In genomic region chr2:170815746-170816498, GRCh38 we compare ENCODE assay signal across 9 cellular contexts. TPM values are rescaled to one million over a fixed set of nuclear protein-coding genes. Genes with fewer than 3 reads are reported as not detected.
A peak's percentile ranks its signal among the peaks of the same experiment; 100 is the strongest.
DNase-seq lines count a peak whose midpoint lies in the region; ATAC-seq and TF ChIP-seq lines count a peak whose summit lies in the region.
"Had no signal": no experiment of that assay in that cellular context is flagged by ENCODE, and none has a peak within 500 bp of the region (broad histone marks: within the 10 kb centered on the region; RNA-seq: fewer than 3 reads in every experiment).

No MANE protein-coding gene starts in this region.

- H3K4me3 Mint-ChIP-seq in Caco-2 (ENCODE audit: unreplicated experiment) = peak overlapping the region; percentile 95

- CTCF ChIA-PET in Caco-2 (lab: Charles Lee) = interaction anchor here (0.6 to 2.5 kb wide), 28 partner anchors 9 to 705 kb away, joined by 3 to 13 read pairs (median 5); partner anchors contain the start of genes ERICH2 and SP5

- no peak overlapping the region for H4K91ac ChIP-seq in mesenchymal stem cell (ENCODE audit: low read length)

- no peak overlapping the region for H3K27ac ChIP-seq in duodenal mucosa (ENCODE audit: low read depth, low read length)
- no peak overlapping the region for H3K27ac ChIP-seq in mesenchymal stem cell (ENCODE audit: low read length, poor library complexity, severe bottlenecking)

- no peak overlapping the region for H2BK5ac ChIP-seq in mesenchymal stem cell (ENCODE audit: low read depth, low read length, poor library complexity, severe bottlenecking)

- H3K36me3 ChIP-seq in Caco-2 (ENCODE audit: control insufficient read depth, insufficient read depth, low read length) = no peaks in the 10 kb centered on the region
- H3K36me3 ChIP-seq in duodenal mucosa (ENCODE audit: control insufficient read depth in 1 of 2, insufficient read depth in 2 of 2, low read length in 2 of 2) = no peaks in the 10 kb centered on the region
- no peaks in the 10 kb centered on the region for H3K36me3 ChIP-seq in mesenchymal stem cell (ENCODE audit: control insufficient read depth in 1 of 2, insufficient read depth in 2 of 2, low read depth in 1 of 2, low read length in 2 of 2)

- H3K23ac ChIP-seq in mesenchymal stem cell (ENCODE audit: low read length in 2 of 2) = peak overlapping the region in 1 of 2 experiments; percentile 43

- no peak overlapping the region for H2AK5ac ChIP-seq in mesenchymal stem cell (ENCODE audit: low read length, severe bottlenecking)

- H3K27ac Mint-ChIP-seq in Caco-2 (ENCODE audit: unreplicated experiment) = no peak overlapping the region

- no peak overlapping the region for H3K14ac ChIP-seq in mesenchymal stem cell (ENCODE audit: low read length in 2 of 2)

- no peak overlapping the region for H3K18ac ChIP-seq in mesenchymal stem cell (ENCODE audit: low read depth in 1 of 2, low read length in 2 of 2)

- H2AFZ ChIP-seq in mesenchymal stem cell (ENCODE audit: low read depth, low read length) = no peak overlapping the region

- no peak overlapping the region for H4K8ac ChIP-seq in mesenchymal stem cell (ENCODE audit: low read length)

- WGBS in mesenchymal stem cell = under 1% methylated on average over 43 of the region's 52 CpGs

- intact Hi-C loops in Caco-2 (cut with micrococcal nuclease; ENCODE audit: unreplicated experiment) = loop anchor here (1.0 to 10.0 kb wide), 6 partner anchors 57 to 492 kb away; no protein-coding TSS in a partner anchor

- no peak overlapping the region for H2BK120ac ChIP-seq in mesenchymal stem cell (ENCODE audit: low read depth, low read length)

- peak overlapping the region; percentile 76 for H3K4me3 ChIP-seq in Caco-2 (ENCODE audit: low read depth, low read length)
- peak overlapping the region; percentile 61 to 68 for H3K4me3 ChIP-seq in duodenal mucosa (ENCODE audit: low read depth in 1 of 2, low read length in 2 of 2)
- H3K4me3 ChIP-seq in mesenchymal stem cell (ENCODE audit: insufficient read depth in 1 of 2, low read depth in 1 of 2, low read length in 2 of 2) = peak overlapping the region in 1 of 2 experiments; percentile 65

- peaks cover 8% of the 10 kb centered on the region for H3K27me3 Mint-ChIP-seq in Caco-2 (ENCODE audit: insufficient read depth, unreplicated experiment)

- H3K9me3 ChIP-seq in Caco-2 (no peaks in the 10 kb centered on the region), duodenal mucosa (ENCODE audit: control insufficient read depth in 1 of 2, low read length in 2 of 2) (no peaks in the 10 kb centered on the region), mesenchymal stem cell (ENCODE audit: control insufficient read depth, low read length) (no peaks in the 10 kb centered on the region)

- H3K27me3 ChIP-seq in Caco-2 (replicated peaks; ENCODE audit: control insufficient read depth, insufficient read depth, low read length) (no peaks in the 10 kb centered on the region), duodenal mucosa (ENCODE audit: control insufficient read depth in 1 of 2, insufficient read depth in 2 of 2, low read length in 2 of 2) (peaks cover 67 to 75% of the 10 kb centered on the region in 2 donors), mesenchymal stem cell (ENCODE audit: control insufficient read depth in 1 of 2, insufficient read depth in 1 of 2, low read length in 2 of 2) (peaks cover 80 to 81% of the 10 kb centered on the region in 2 experiments)

- no peaks in the 10 kb centered on the region for H3K36me3 Mint-ChIP-seq in Caco-2 (ENCODE audit: insufficient read depth, unreplicated experiment)

- no TSS peak for BruUV-seq in Caco-2 (replicated peaks; lab: Mats Ljungman, UMichigan)

- no peak overlapping the region for H2BK12ac ChIP-seq in mesenchymal stem cell (ENCODE audit: low read length in 2 of 2)

- TF ChIP-seq CTCF in Caco-2 (IDR thresholded peaks at IDR 0.05; ENCODE audit: insufficient read depth in 1 of 2, low read depth in 1 of 2, low read length in 1 of 2, severe bottlenecking in 1 of 2, unreplicated experiment in 1 of 2) = peak; percentile 90 to 93

- no peaks in the 10 kb centered on the region for H3K79me1 ChIP-seq in mesenchymal stem cell (replicated peaks; ENCODE audit: low read length, poor library complexity, severe bottlenecking)

- peaks cover 7% of the 10 kb centered on the region for H3K4me1 Mint-ChIP-seq in Caco-2 (ENCODE audit: low read depth, unreplicated experiment)

- DNase-seq in Caco-2 (peak; percentile 81 to 89), NCI-H460 (ENCODE audit: extremely low read depth, low read depth) (peak; percentile 63), mesenchymal stem cell (peak; percentile 57), dedifferentiated amniotic fluid mesenchymal stem cell (ENCODE audit: extremely low spot score) (no peak)
- peak; percentile 60 to 66 for DNase-seq in activated CD4-positive, alpha-beta T cell treated with anti-CD3 and anti-CD28 coated beads for 4 hours
- DNase-seq in stimulated activated CD8-positive, alpha-beta memory T cell treated with anti-CD3 and anti-CD28 coated beads, Interleukin-4, amount 100 ng/mL, for 48 hours = peak; percentile 79

- peak; percentile 50 for ATAC-seq in HG02642 (IDR thresholded peaks at IDR 0.05; ENCODE audit: poor library complexity, unreplicated experiment)

- peaks cover 7% of the 10 kb centered on the region; the same call in 1 of the 2 replicates for H3K4me1 ChIP-seq in Caco-2
- H3K4me1 ChIP-seq in duodenal mucosa (ENCODE audit: control insufficient read depth in 1 of 2, insufficient read depth in 2 of 2, low read length in 2 of 2) = peaks cover 19 to 39% of the 10 kb centered on the region in 2 donors
- H3K4me1 ChIP-seq in mesenchymal stem cell (ENCODE audit: control insufficient read depth, insufficient read depth, low read depth, low read length) = peaks cover 31% of the 10 kb centered on the region

- POLR2A ChIA-PET in Caco-2 (lab: Charles Lee) = no interaction called here

- no peaks in the 10 kb centered on the region for H3K9me3 Mint-ChIP-seq in Caco-2 (ENCODE audit: unreplicated experiment)

- H3K4ac ChIP-seq in mesenchymal stem cell (ENCODE audit: low read depth in 1 of 2, low read length in 2 of 2) = no peak overlapping the region

- H3K4me2 ChIP-seq in mesenchymal stem cell (ENCODE audit: low read length, poor library complexity, severe bottlenecking) = peak overlapping the region; percentile 82

- H3K9ac ChIP-seq in duodenal mucosa (ENCODE audit: low read depth in 1 of 2, low read length in 2 of 2) (no peak overlapping the region), mesenchymal stem cell (ENCODE audit: low read length) (no peak overlapping the region)

- peak overlapping the region; percentile 17 for H2BK15ac ChIP-seq in mesenchymal stem cell (ENCODE audit: low read depth, poor library complexity, severe bottlenecking)

RNA-seq across cellular contexts. Expression of gene GAD1, which starts 0.8 kb away (rescaled TPM):
- total RNA-seq in Caco-2 (2022) = 14.7 and 18.5 TPM in 2 replicates
- not detected in 2 replicates for total RNA-seq in NCI-H460 (2014; rRNA removed; shearing (Covaris generic))
- 0.11 and 0.36 TPM in 2 replicates for polyA plus RNA-seq in NCI-H460 (2014; cell fraction: nucleus; rRNA removed)
- polyA plus RNA-seq in mesenchymal stem cell (2013, experiment 1 of 2) = not detected
- not detected for polyA plus RNA-seq in mesenchymal stem cell (2013, experiment 2 of 2)

RNA-seq across cellular contexts. Expression of gene ERICH2, which starts 45.7 kb away (rescaled TPM):
- 3.1 and 3.3 TPM in 2 replicates for total RNA-seq in Caco-2 (2022)
- not detected in 2 replicates for total RNA-seq in NCI-H460 (2014; rRNA removed; shearing (Covaris generic))
- not detected in 2 replicates for polyA plus RNA-seq in NCI-H460 (2014; cell fraction: nucleus; rRNA removed)
- 0.28 TPM for polyA plus RNA-seq in mesenchymal stem cell (2013, experiment 1 of 2)
- not detected for polyA plus RNA-seq in mesenchymal stem cell (2013, experiment 2 of 2)
- total RNA-seq: T-helper 2 cell treated with Interferon-gamma antibody and Interleukin-4, amounts not matched to agents 100 ng/mL and 5 ng/mL, for 36 hours had no signal

Comparison
In these comparisons a context has a peak if more than half of its experiments do, and no peak if none do; other contexts are left out.
1. RNA of gene GAD1, which starts 0.8 kb away (total RNA-seq): 14.7 to 18.5 TPM in Caco-2; not detected in NCI-H460; every median in the first group is over 10 times any median in the second.